Comparison of ENCODE assay signal across 1 cellular context in the genomic region with DNA sequence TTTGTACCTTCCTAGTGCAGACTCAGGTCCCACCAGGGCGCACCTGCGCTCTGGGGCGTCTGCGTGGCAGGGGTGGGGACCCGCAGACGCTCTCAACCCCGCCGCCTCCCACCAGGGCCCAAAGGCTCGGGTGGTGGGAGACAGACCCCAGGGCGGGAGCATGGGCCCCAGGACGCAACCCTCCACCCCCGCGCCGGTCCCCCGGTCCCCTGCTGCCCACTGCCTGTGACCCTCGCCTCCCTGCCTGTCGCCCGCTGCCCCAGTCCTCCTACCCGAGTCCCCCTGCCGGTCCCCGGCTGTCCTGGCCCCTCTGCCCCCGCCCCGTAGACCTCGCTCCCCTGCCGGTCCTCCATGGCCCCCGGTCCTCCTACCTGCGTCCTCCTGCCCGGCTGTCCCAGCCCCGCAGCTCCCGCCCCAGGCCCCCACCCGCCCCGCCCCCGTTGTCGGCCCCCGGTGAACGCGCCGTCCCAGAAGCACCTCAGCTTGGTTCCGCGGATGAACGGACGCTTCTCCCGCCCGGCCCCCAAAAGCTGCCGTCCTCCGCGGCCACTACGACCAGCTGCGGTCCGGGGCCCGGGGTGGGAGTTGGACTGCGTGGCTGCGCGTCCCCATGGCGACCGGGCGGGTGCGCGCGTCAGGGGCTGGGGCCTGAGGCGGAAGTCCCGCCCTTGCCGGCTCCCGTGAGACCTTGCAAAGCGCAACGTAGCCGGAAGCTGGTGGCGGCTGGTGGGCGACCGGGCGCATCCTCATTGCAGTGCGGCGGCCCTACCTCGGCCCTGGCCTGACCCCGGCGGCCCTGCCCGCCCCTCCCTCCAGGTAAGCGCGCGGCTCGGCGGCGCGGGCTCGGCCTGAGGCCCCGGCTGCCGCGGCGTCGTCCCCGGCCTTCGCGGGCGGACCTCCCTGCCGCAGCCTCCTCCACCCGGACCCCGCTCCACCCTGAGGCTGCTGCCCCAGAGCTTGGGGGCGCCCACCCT.
A peak's percentile ranks its signal among the peaks of the same experiment; 100 is the strongest.
TF ChIP-seq lines count a peak whose summit lies in the region.

TSS of gene ARFGAP1 (plus strand) at position 709 of the 974 bp plus-strand sequence. CDS start 2,768 bp downstream, outside the sequence.

TF ChIP-seq in HepG2, 621 proteins besides CTCF, POLR2A, EP300 and RAD21 (continued from another document and continues in another):
- TF ChIP-seq, protein P1, sequence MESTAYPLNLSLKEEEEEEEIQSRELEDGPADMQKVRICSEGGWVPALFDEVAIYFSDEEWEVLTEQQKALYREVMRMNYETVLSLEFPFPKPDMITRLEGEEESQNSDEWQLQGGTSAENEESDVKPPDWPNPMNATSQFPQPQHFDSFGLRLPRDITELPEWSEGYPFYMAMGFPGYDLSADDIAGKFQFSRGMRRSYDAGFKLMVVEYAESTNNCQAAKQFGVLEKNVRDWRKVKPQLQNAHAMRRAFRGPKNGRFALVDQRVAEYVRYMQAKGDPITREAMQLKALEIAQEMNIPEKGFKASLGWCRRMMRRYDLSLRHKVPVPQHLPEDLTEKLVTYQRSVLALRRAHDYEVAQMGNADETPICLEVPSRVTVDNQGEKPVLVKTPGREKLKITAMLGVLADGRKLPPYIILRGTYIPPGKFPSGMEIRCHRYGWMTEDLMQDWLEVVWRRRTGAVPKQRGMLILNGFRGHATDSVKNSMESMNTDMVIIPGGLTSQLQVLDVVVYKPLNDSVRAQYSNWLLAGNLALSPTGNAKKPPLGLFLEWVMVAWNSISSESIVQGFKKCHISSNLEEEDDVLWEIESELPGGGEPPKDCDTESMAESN (CRISPR knock-in tag; conservative IDR thresholded peaks at IDR 0.05), result peak; percentile 79
- TF ChIP-seq, protein P2, sequence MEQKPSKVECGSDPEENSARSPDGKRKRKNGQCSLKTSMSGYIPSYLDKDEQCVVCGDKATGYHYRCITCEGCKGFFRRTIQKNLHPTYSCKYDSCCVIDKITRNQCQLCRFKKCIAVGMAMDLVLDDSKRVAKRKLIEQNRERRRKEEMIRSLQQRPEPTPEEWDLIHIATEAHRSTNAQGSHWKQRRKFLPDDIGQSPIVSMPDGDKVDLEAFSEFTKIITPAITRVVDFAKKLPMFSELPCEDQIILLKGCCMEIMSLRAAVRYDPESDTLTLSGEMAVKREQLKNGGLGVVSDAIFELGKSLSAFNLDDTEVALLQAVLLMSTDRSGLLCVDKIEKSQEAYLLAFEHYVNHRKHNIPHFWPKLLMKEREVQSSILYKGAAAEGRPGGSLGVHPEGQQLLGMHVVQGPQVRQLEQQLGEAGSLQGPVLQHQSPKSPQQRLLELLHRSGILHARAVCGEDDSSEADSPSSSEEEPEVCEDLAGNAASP (CRISPR knock-in tag; IDR thresholded peaks at IDR 0.05; ENCODE audit: borderline replicate concordance), result peak; percentile 81
- TF ChIP-seq, protein P3, sequence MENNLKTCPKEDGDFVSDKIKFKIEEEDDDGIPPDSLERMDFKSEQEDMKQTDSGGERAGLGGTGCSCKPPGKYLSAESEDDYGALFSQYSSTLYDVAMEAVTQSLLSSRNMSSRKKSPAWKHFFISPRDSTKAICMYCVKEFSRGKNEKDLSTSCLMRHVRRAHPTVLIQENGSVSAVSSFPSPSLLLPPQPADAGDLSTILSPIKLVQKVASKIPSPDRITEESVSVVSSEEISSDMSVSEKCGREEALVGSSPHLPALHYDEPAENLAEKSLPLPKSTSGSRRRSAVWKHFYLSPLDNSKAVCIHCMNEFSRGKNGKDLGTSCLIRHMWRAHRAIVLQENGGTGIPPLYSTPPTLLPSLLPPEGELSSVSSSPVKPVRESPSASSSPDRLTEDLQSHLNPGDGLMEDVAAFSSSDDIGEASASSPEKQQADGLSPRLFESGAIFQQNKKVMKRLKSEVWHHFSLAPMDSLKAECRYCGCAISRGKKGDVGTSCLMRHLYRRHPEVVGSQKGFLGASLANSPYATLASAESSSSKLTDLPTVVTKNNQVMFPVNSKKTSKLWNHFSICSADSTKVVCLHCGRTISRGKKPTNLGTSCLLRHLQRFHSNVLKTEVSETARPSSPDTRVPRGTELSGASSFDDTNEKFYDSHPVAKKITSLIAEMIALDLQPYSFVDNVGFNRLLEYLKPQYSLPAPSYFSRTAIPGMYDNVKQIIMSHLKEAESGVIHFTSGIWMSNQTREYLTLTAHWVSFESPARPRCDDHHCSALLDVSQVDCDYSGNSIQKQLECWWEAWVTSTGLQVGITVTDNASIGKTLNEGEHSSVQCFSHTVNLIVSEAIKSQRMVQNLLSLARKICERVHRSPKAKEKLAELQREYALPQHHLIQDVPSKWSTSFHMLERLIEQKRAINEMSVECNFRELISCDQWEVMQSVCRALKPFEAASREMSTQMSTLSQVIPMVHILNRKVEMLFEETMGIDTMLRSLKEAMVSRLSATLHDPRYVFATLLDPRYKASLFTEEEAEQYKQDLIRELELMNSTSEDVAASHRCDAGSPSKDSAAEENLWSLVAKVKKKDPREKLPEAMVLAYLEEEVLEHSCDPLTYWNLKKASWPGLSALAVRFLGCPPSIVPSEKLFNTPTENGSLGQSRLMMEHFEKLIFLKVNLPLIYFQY (CRISPR knock-in tag; IDR thresholded peaks at IDR 0.05; ENCODE audit: borderline replicate concordance), result peak; percentile 55; the same call in 1 of the 2 replicates
- TF ChIP-seq SOX13 (IDR thresholded peaks at IDR 0.05) (no peak), SOX13 (CRISPR knock-in tag; conservative IDR thresholded peaks at IDR 0.05 in 1 of 2, IDR thresholded peaks at IDR 0.05 in 1 of 2) (peak in 1 of 2 experiments; percentile 69; a peak in 2 of 4 replicates), ZNF761 (CRISPR knock-in tag; conservative IDR thresholded peaks at IDR 0.05) (0 out of 2 replicates have a peak, but pooled peaks have one; percentile 62), ZNF589 (CRISPR knock-in tag; conservative IDR thresholded peaks at IDR 0.05) (no peak), NFIC (IDR thresholded peaks at IDR 0.05; ENCODE audit: low read length) (no peak), ZNF773 (CRISPR knock-in tag; IDR thresholded peaks at IDR 0.05; ENCODE audit: borderline replicate concordance) (no peak), BRF2 (CRISPR knock-in tag; IDR thresholded peaks at IDR 0.05) (no peak), ZNF292 (CRISPR knock-in tag; IDR thresholded peaks at IDR 0.05; ENCODE audit: borderline replicate concordance, low read depth) (0 out of 2 replicates have a peak, but pooled peaks have one; percentile 41), ZNF780A (CRISPR knock-in tag; IDR thresholded peaks at IDR 0.05) (no peak), ZZZ3 (CRISPR knock-in tag; IDR thresholded peaks at IDR 0.05; ENCODE audit: borderline replicate concordance) (peak; percentile 90; the same call in 1 of the 2 replicates), ZNF605 (CRISPR knock-in tag; IDR thresholded peaks at IDR 0.05) (peak; percentile 73), ZNF709 (CRISPR knock-in tag; IDR thresholded peaks at IDR 0.05) (peak; percentile 76; the same call in 1 of the 2 replicates), LBX2 (CRISPR knock-in tag; IDR thresholded peaks at IDR 0.05; ENCODE audit: borderline replicate concordance) (no peak; the same call in 1 of the 2 replicates), PHF21A (CRISPR knock-in tag; IDR thresholded peaks at IDR 0.05) (0 out of 2 replicates have a peak, but pooled peaks have one; percentile 12), U2AF2 (IDR thresholded peaks at IDR 0.05; ENCODE audit: low read depth, low read length) (peak; percentile 97), TARDBP (CRISPR knock-in tag; IDR thresholded peaks at IDR 0.05) (peak; percentile 88; the same call in 1 of the 2 replicates), ZNF614 (CRISPR knock-in tag; IDR thresholded peaks at IDR 0.05; ENCODE audit: borderline replicate concordance) (peak; percentile 75; the same call in 1 of the 2 replicates), ZNF713 (CRISPR knock-in tag; IDR thresholded peaks at IDR 0.05) (peak; percentile 24; the same call in 1 of the 2 replicates), ZNF792 (CRISPR knock-in tag; IDR thresholded peaks at IDR 0.05) (peak; percentile 93), ZBTB1 (CRISPR knock-in tag; IDR thresholded peaks at IDR 0.05; ENCODE audit: borderline replicate concordance) (no peak), DNMT1 (CRISPR knock-in tag; IDR thresholded peaks at IDR 0.05) (peak; percentile 50; the same call in 1 of the 2 replicates), KLF16 (CRISPR knock-in tag; IDR thresholded peaks at IDR 0.05) (peak in 1 of 2 experiments; percentile 76; a peak in 2 of 4 replicates), POLR2G (IDR thresholded peaks at IDR 0.05; ENCODE audit: low read depth, low read length) (peak; percentile 95), CBX5 (CRISPR knock-in tag; IDR thresholded peaks at IDR 0.05; ENCODE audit: borderline replicate concordance) (peak; percentile 55; the same call in 1 of the 2 replicates), THAP11 (CRISPR knock-in tag; IDR thresholded peaks at IDR 0.05) (peak; percentile 95), ZSCAN29 (CRISPR knock-in tag; conservative IDR thresholded peaks at IDR 0.05) (no peak), TGIF2 (CRISPR knock-in tag; IDR thresholded peaks at IDR 0.05) (no peak; the same call in 1 of the 2 replicates), CC2D1A (CRISPR knock-in tag; IDR thresholded peaks at IDR 0.05) (no peak), ZNF781 (CRISPR knock-in tag; IDR thresholded peaks at IDR 0.05; ENCODE audit: borderline replicate concordance, not compliant biosample characterization) (peak; percentile 42), ZFP91 (CRISPR knock-in tag; IDR thresholded peaks at IDR 0.05; ENCODE audit: borderline replicate concordance) (peak; percentile 75), ZFP41 (CRISPR knock-in tag; IDR thresholded peaks at IDR 0.05; ENCODE audit: borderline replicate concordance) (0 out of 2 replicates have a peak, but pooled peaks have one; percentile 23), ZNF776 (CRISPR knock-in tag; IDR thresholded peaks at IDR 0.05) (peak; percentile 62; the same call in 1 of the 2 replicates)
- TF ChIP-seq, protein P4, sequence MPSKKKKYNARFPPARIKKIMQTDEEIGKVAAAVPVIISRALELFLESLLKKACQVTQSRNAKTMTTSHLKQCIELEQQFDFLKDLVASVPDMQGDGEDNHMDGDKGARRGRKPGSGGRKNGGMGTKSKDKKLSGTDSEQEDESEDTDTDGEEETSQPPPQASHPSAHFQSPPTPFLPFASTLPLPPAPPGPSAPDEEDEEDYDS (CRISPR knock-in tag; IDR thresholded peaks at IDR 0.05), result peak; percentile 74
- TF ChIP-seq, protein P5, sequence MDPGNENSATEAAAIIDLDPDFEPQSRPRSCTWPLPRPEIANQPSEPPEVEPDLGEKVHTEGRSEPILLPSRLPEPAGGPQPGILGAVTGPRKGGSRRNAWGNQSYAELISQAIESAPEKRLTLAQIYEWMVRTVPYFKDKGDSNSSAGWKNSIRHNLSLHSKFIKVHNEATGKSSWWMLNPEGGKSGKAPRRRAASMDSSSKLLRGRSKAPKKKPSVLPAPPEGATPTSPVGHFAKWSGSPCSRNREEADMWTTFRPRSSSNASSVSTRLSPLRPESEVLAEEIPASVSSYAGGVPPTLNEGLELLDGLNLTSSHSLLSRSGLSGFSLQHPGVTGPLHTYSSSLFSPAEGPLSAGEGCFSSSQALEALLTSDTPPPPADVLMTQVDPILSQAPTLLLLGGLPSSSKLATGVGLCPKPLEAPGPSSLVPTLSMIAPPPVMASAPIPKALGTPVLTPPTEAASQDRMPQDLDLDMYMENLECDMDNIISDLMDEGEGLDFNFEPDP (CRISPR knock-in tag; conservative IDR thresholded peaks at IDR 0.05), result no peak
- TF ChIP-seq, protein P6, sequence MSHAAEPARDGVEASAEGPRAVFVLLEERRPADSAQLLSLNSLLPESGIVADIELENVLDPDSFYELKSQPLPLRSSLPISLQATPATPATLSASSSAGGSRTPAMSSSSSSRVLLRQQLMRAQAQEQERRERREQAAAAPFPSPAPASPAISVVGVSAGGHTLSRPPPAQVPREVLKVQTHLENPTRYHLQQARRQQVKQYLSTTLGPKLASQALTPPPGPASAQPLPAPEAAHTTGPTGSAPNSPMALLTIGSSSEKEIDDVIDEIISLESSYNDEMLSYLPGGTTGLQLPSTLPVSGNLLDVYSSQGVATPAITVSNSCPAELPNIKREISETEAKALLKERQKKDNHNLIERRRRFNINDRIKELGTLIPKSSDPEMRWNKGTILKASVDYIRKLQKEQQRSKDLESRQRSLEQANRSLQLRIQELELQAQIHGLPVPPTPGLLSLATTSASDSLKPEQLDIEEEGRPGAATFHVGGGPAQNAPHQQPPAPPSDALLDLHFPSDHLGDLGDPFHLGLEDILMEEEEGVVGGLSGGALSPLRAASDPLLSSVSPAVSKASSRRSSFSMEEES (CRISPR knock-in tag; IDR thresholded peaks at IDR 0.05), result peak; percentile 55; the same call in 1 of the 2 replicates
- TF ChIP-seq, protein P7, sequence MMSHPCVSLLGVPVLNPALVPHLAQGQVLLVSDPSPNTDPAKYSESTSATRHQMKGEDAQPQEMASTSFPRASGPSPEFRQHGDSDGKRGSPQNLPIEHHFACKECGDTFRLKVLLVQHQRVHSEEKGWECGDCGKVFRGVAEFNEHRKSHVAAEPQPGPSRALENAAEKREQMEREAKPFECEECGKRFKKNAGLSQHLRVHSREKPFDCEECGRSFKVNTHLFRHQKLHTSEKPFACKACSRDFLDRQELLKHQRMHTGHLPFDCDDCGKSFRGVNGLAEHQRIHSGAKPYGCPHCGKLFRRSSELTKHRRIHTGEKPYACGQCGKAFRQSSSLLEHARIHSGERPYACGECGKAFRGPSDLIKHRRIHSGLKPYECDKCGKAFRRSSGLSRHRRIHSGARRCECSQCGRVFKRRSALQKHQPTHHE (CRISPR knock-in tag; IDR thresholded peaks at IDR 0.05; ENCODE audit: borderline replicate concordance), result peak; percentile 35; the same call in 1 of the 2 replicates
